ENCODE assay signal across 7 cellular contexts in genomic region chr2:240561325-240561971, GRCh38. TPM values are rescaled to one million over a fixed set of nuclear protein-coding genes. Genes with fewer than 3 reads are reported as not detected.
DNase-seq lines count a peak whose midpoint lies in the region; ATAC-seq and TF ChIP-seq lines count a peak whose summit lies in the region.

No MANE protein-coding gene starts in this region.

- TF ChIP-seq CTCF in gastroesophageal sphincter (IDR thresholded peaks at IDR 0.05) = peak in 1 of 4 experiments; percentile 46

- CTCF ChIA-PET in HEK293T (lab: Yijun Ruan, JAX) = interaction anchor here (1.1 kb wide), 1 partner anchor 82 kb away, joined by 3 read pairs; no protein-coding TSS in a partner anchor

- H3K4me3 ChIP-seq in gastroesophageal sphincter (peak overlapping the region; percentile 17 to 95), rectal smooth muscle tissue (ENCODE audit: low read length) (peak overlapping the region; percentile 69)

- DNase-seq in HT-29 (ENCODE audit: low spot score) (peak; percentile 63), NCI-H187 treated with DMSO at 0.1 percent for 48 hours (lab: John Stamatoyannopoulos, UW) (no peak), HEK293T (ENCODE audit: extremely low spot score) (no peak)
- DNase-seq in activated CD8-positive, alpha-beta memory T cell treated with anti-CD3 and anti-CD28 coated beads for 24 hours = peak; percentile 60

- no peaks in the 10 kb centered on the region for H3K36me3 ChIP-seq in gastroesophageal sphincter
- peaks cover 3% of the 10 kb centered on the region for H3K36me3 ChIP-seq in rectal smooth muscle tissue (ENCODE audit: control insufficient read depth, insufficient read depth, low read length)

- peak overlapping the region; percentile 13 for H3K9ac ChIP-seq in rectal smooth muscle tissue (ENCODE audit: low read length)

- H3K27me3 ChIP-seq in gastroesophageal sphincter (peaks cover 16% of the 10 kb centered on the region), rectal smooth muscle tissue (ENCODE audit: control insufficient read depth, insufficient read depth, low read length) (no peaks in the 10 kb centered on the region)

- no peak for TF ChIP-seq EP300 in gastroesophageal sphincter (IDR thresholded peaks at IDR 0.05)

- WGBS in gastroesophageal sphincter (ENCODE audit: low coverage in 1 of 2), 2 donors = 39% methylated on average over 9 to 12 of the region's 14 CpGs

- H3K27ac ChIP-seq in gastroesophageal sphincter = peak overlapping the region; percentile 44 to 100 (median 100)
- H3K27ac ChIP-seq in rectal smooth muscle tissue (ENCODE audit: low read depth, low read length) = peak overlapping the region; percentile 78

- H3K4me1 ChIP-seq in gastroesophageal sphincter (peaks cover 0 to 73% (median 36%) of the 10 kb centered on the region in 3 donors), rectal smooth muscle tissue (ENCODE audit: control insufficient read depth, insufficient read depth, low read length) (peaks cover 23% of the 10 kb centered on the region)

- TF ChIP-seq POLR2A in gastroesophageal sphincter (IDR thresholded peaks at IDR 0.05) = no peak

- POLR2A ChIA-PET in HEK293T (lab: Yijun Ruan, JAX) = interaction anchor here (0.7 to 1.4 kb wide), 6 partner anchors 8 to 47 kb away, joined by 3 to 18 read pairs (median 4); partner anchors contain the start of gene CAPN10

- ATAC-seq in GM18873 (IDR thresholded peaks at IDR 0.05; ENCODE audit: low FRiP score, unreplicated experiment) = peak; percentile 9
- ATAC-seq in gastroesophageal sphincter = no peak

- no peaks in the 10 kb centered on the region for H3K9me3 ChIP-seq in gastroesophageal sphincter

TF ChIP-seq in HEK293T, 16 proteins besides CTCF, POLR2A, EP300 and RAD21:
- TF ChIP-seq HDGF (IDR thresholded peaks at IDR 0.05; ENCODE audit: borderline replicate concordance) (no peak; the same call in 1 of the 2 replicates), NFRKB (IDR thresholded peaks at IDR 0.05) (no peak), PKNOX1 (IDR thresholded peaks at IDR 0.05) (no peak), FOXA1 (IDR thresholded peaks at IDR 0.05) (no peak), ARNT (IDR thresholded peaks at IDR 0.05) (no peak), SUZ12 (IDR thresholded peaks at IDR 0.05) (no peak)

RNA-seq across cellular contexts. Expression of gene DUSP28, which starts 1.3 kb away (rescaled TPM):
- 10.0 and 10.4 TPM in 2 replicates for total RNA-seq in HT-29 (2014; rRNA removed; shearing (Covaris generic))
- total RNA-seq in gastroesophageal sphincter = 1 to 10 TPM; 3.0 to 5.3 (median 4.0) TPM

RNA-seq across cellular contexts. Expression of gene ANKMY1, which starts 3.7 kb away (rescaled TPM):
- total RNA-seq in HT-29 (2014; rRNA removed; shearing (Covaris generic)) = 26.5 and 29.5 TPM in 2 replicates
- 10 to 100 TPM in 1 of 4 donors, 1 to 10 TPM in 3; 7.0 to 12.0 (median 8.9) TPM for total RNA-seq in gastroesophageal sphincter

RNA-seq across cellular contexts. Expression of gene RNPEPL1, which starts 6.8 kb away (rescaled TPM):
- 57.9 and 74.9 TPM in 2 replicates for total RNA-seq in HT-29 (2014; rRNA removed; shearing (Covaris generic))
- total RNA-seq in gastroesophageal sphincter = 100 to 1,000 TPM in 1 of 4 donors, 10 to 100 TPM in 3; 49.1 to 127 (median 55.5) TPM

RNA-seq across cellular contexts. Expression of gene CAPN10, which starts 25.1 kb away (rescaled TPM):
- total RNA-seq in HT-29 (2014; rRNA removed; shearing (Covaris generic)) = 88.3 and 90.2 TPM in 2 replicates
- 10 to 100 TPM; 19.2 to 34.7 (median 23.2) TPM for total RNA-seq in gastroesophageal sphincter

Comparison
In these comparisons a context has a peak if more than half of its experiments do, and no peak if none do; other contexts are left out.
1. DNase-seq: peak in HT-29 (single experiment) and activated CD8-positive, alpha-beta memory T cell treated with anti-CD3 and anti-CD28 coated beads for 24 hours (single experiment); none in NCI-H187 treated with DMSO at 0.1 percent for 48 hours (single experiment) and HEK293T (single experiment).